ENCODE assay signal across 10 cellular contexts in the genomic region with DNA sequence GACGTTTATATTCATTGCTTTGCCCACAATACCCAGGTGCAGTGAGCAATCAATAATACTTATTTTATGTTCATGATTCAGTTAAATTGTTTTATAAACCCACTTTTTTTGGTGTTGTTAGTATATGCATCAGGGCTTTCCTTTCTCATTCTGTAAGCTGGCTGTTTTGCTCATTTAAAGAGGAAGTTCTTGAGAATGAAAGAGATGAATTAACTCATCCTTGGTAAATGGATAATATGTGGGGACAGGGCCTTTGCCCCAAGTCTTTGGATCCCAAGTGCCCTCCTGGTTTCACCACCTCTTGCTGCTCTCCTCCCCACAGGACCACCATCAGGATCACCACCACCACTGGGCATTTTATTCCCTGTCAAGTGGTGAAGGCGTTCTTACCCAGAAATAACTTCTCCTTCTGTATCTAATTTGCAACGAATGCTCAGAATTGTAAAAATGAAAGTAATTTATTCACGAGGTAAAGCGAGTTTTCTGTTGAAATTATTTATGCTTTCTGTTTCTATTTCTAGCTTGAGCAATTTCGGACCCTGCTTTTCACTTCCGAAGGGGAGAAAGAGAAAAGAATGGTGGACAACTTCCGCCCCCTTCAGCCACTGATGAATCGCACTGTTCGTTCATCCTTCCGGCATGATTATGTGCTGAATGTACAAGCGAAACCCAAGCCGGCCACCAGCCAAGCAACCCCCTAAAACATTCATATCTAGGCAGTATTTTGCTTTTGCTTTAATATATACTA. TPM values are rescaled to one million over a fixed set of nuclear protein-coding genes. Genes with fewer than 3 reads are reported as not detected.
DNase-seq lines count a peak whose midpoint lies in the region; ATAC-seq and TF ChIP-seq lines count a peak whose summit lies in the region.
"Had no signal": no experiment of that assay in that cellular context is flagged by ENCODE, and none has a peak within 500 bp of the region (broad histone marks: within the 10 kb centered on the region; RNA-seq: fewer than 3 reads in every experiment).

No MANE protein-coding gene starts in this region.

- H3K9me3 ChIP-seq in CD4-positive, alpha-beta T cell (ENCODE audit: control insufficient read depth, low read length) = no peaks in the 10 kb centered on the region
- H3K9me3 ChIP-seq in thyroid gland (no peaks in the 10 kb centered on the region), esophagus squamous epithelium (no peaks in the 10 kb centered on the region)

- intact Hi-C loops in CD4-positive, alpha-beta T cell (cut with DNase I, micrococcal nuclease) = no loop called here
- intact Hi-C loops in activated T-helper 1 cell treated with anti-CD3 and anti-CD28 coated beads, Interleukin-12 subunit alpha, Interleukin-12 subunit beta, Interleukin-2, Interleukin-4 antibody, amounts not matched to agents 30 ng/mL and 10 ng/mL and 1 ng/mL, durations not matched to agents 14 hours and 24 hours and 36 hours (cut with micrococcal nuclease) = loop anchor here (1.0 to 2.0 kb wide), 2 partner anchors 8 to 107 kb away; partner anchors contain the start of gene ZRSR2
- intact Hi-C loops in thyroid gland (cut with DNase I) (no loop called here), esophagus squamous epithelium (cut with DNase I) (no loop called here)

- no peak overlapping the region for H3K4me3 ChIP-seq in thyroid gland (replicated peaks in 1 of 3)
- H3K4me3 ChIP-seq in esophagus squamous epithelium = peak overlapping the region in 1 of 4 donors; percentile 14

- no peaks in the 10 kb centered on the region for H3K27me3 Mint-ChIP-seq in CD4-positive, alpha-beta T cell
- H3K27me3 Mint-ChIP-seq in activated T-helper 1 cell treated with anti-CD3 and anti-CD28 coated beads, Interleukin-12 subunit alpha, Interleukin-12 subunit beta, Interleukin-2, Interleukin-4 antibody, amounts not matched to agents 30 ng/mL and 10 ng/mL and 1 ng/mL, durations not matched to agents 14 hours and 24 hours and 36 hours (ENCODE audit: insufficient read depth) = no peaks in the 10 kb centered on the region

- no peak for TF ChIP-seq CTCF in CD4-positive, alpha-beta T cell (IDR thresholded peaks at IDR 0.05)
- TF ChIP-seq CTCF in thyroid gland (IDR thresholded peaks at IDR 0.05) (no peak), esophagus squamous epithelium (IDR thresholded peaks at IDR 0.05) (no peak)

- 80 to 86% methylated on average over 13 of the region's 13 CpGs for WGBS in thyroid gland, 2 donors
- WGBS in esophagus squamous epithelium, 2 donors = 59 to 63% methylated on average over 10 to 13 of the region's 13 CpGs

- H3K27ac Mint-ChIP-seq in CD4-positive, alpha-beta T cell = peak overlapping the region; percentile 90
- peak overlapping the region; percentile 95 for H3K27ac Mint-ChIP-seq in activated T-helper 1 cell treated with anti-CD3 and anti-CD28 coated beads, Interleukin-12 subunit alpha, Interleukin-12 subunit beta, Interleukin-2, Interleukin-4 antibody, amounts not matched to agents 30 ng/mL and 10 ng/mL and 1 ng/mL, durations not matched to agents 14 hours and 24 hours and 36 hours

- no peaks in the 10 kb centered on the region for H3K4me1 ChIP-seq in thyroid gland
- no peaks in the 10 kb centered on the region for H3K4me1 ChIP-seq in esophagus squamous epithelium

- TF ChIP-seq POLR2A in thyroid gland (IDR thresholded peaks at IDR 0.05) (no peak), esophagus squamous epithelium (IDR thresholded peaks at IDR 0.05) (no peak)

- POLR2A ChIA-PET in CD4-positive, alpha-beta T cell (lab: Charles Lee) = interaction anchor here (0.9 to 1.7 kb wide), 3 partner anchors 32 to 73 kb away, joined by 3 to 8 read pairs (median 7); partner anchors contain the start of genes AP1S2 and CA5B

- H3K27ac ChIP-seq in CD4-positive, alpha-beta T cell (ENCODE audit: low read depth, low read length) = no peak overlapping the region
- H3K27ac ChIP-seq in thyroid gland = no peak overlapping the region
- H3K27ac ChIP-seq in esophagus squamous epithelium = peak overlapping the region in 2 of 4 donors; percentile 17 to 22

- H3K4me1 Mint-ChIP-seq in CD4-positive, alpha-beta T cell (ENCODE audit: low read depth) = peaks cover 6% of the 10 kb centered on the region
- H3K4me1 Mint-ChIP-seq in activated T-helper 1 cell treated with anti-CD3 and anti-CD28 coated beads, Interleukin-12 subunit alpha, Interleukin-12 subunit beta, Interleukin-2, Interleukin-4 antibody, amounts not matched to agents 30 ng/mL and 10 ng/mL and 1 ng/mL, durations not matched to agents 14 hours and 24 hours and 36 hours (ENCODE audit: low read depth) = peaks cover 10% of the 10 kb centered on the region

- no peaks in the 10 kb centered on the region for H3K9me3 Mint-ChIP-seq in CD4-positive, alpha-beta T cell
- no peaks in the 10 kb centered on the region for H3K9me3 Mint-ChIP-seq in activated T-helper 1 cell treated with anti-CD3 and anti-CD28 coated beads, Interleukin-12 subunit alpha, Interleukin-12 subunit beta, Interleukin-2, Interleukin-4 antibody, amounts not matched to agents 30 ng/mL and 10 ng/mL and 1 ng/mL, durations not matched to agents 14 hours and 24 hours and 36 hours

- peaks cover 53% of the 10 kb centered on the region for H3K36me3 Mint-ChIP-seq in CD4-positive, alpha-beta T cell (ENCODE audit: low read depth)
- H3K36me3 Mint-ChIP-seq in activated T-helper 1 cell treated with anti-CD3 and anti-CD28 coated beads, Interleukin-12 subunit alpha, Interleukin-12 subunit beta, Interleukin-2, Interleukin-4 antibody, amounts not matched to agents 30 ng/mL and 10 ng/mL and 1 ng/mL, durations not matched to agents 14 hours and 24 hours and 36 hours (ENCODE audit: low read depth) = peaks cover 7% of the 10 kb centered on the region

- no peaks in the 10 kb centered on the region for H3K27me3 ChIP-seq in CD4-positive, alpha-beta T cell (ENCODE audit: control insufficient read depth, insufficient read depth, low read length)
- H3K27me3 ChIP-seq in thyroid gland (no peaks in the 10 kb centered on the region), esophagus squamous epithelium (no peaks in the 10 kb centered on the region)

- CTCF ChIA-PET in CD4-positive, alpha-beta T cell (lab: Charles Lee) = interaction anchor here (1.1 to 1.3 kb wide), 2 partner anchors 9 to 28 kb away, joined by 3 to 4 read pairs; partner anchors contain the start of gene ZRSR2

- no peak for ATAC-seq in CD4-positive, alpha-beta T cell (ENCODE audit: poor library complexity)
- ATAC-seq in GM19328 (IDR thresholded peaks at IDR 0.05; ENCODE audit: unreplicated experiment) (peak; percentile 71), HG03135 (IDR thresholded peaks at IDR 0.05; ENCODE audit: unreplicated experiment) (peak; percentile 84)

- peaks cover 3 to 6% of the 10 kb centered on the region in 2 donors for H3K36me3 ChIP-seq in thyroid gland
- peaks cover 0 to 66% (median 0%) of the 10 kb centered on the region in 3 donors for H3K36me3 ChIP-seq in esophagus squamous epithelium

- DNase-seq in CD4-positive, alpha-beta T cell = no peak
- DNase-seq in activated T-helper 1 cell treated with anti-CD3 and anti-CD28 coated beads, Interleukin-12 subunit alpha, Interleukin-12 subunit beta, Interleukin-2, Interleukin-4 antibody, amounts not matched to agents 30 ng/mL and 10 ng/mL and 1 ng/mL, durations not matched to agents 14 hours and 24 hours and 36 hours (ENCODE audit: low spot score) = no peak
- no peak for DNase-seq in iPS-NIHi11 (ENCODE audit: low spot score)
- DNase-seq in thyroid gland = no peak
- no peak for DNase-seq in iPS-NIHi7 (ENCODE audit: extremely low spot score)
- DNase-seq in esophagus squamous epithelium (lab: John Stamatoyannopoulos, UW) = no peak
- DNase-seq: DND-41, NCI-H2081 treated with DMSO at 0.1 percent for 48 hours had no signal

- H3K4me3 Mint-ChIP-seq in CD4-positive, alpha-beta T cell = peak overlapping the region; percentile 68
- peak overlapping the region; percentile 84 for H3K4me3 Mint-ChIP-seq in activated T-helper 1 cell treated with anti-CD3 and anti-CD28 coated beads, Interleukin-12 subunit alpha, Interleukin-12 subunit beta, Interleukin-2, Interleukin-4 antibody, amounts not matched to agents 30 ng/mL and 10 ng/mL and 1 ng/mL, durations not matched to agents 14 hours and 24 hours and 36 hours

RNA-seq across cellular contexts. Expression of gene ZRSR2, which starts 8.1 kb away (rescaled TPM):
- 10 to 100 TPM; 18.4 to 21.1 TPM for total RNA-seq in CD4-positive, alpha-beta T cell
- total RNA-seq in activated T-helper 1 cell treated with anti-CD3 and anti-CD28 coated beads, Interleukin-12 subunit alpha, Interleukin-12 subunit beta, Interleukin-2, Interleukin-4 antibody, amounts not matched to agents 30 ng/mL and 10 ng/mL and 1 ng/mL, durations not matched to agents 14 hours and 24 hours and 36 hours = 20.6 and 22.1 TPM in 2 replicates
- total RNA-seq in thyroid gland (100 to 1,000 TPM in 1 of 4 donors, 10 to 100 TPM in 1, 1 to 10 TPM in 2; 3.3 to 106 (median 13.2) TPM), esophagus squamous epithelium (1 to 10 TPM; 2.5 to 6.5 (median 5.1) TPM)

RNA-seq across cellular contexts. Expression of gene CA5B, which starts 44.1 kb away (rescaled TPM):
- 10 to 100 TPM; 60.8 to 64.5 TPM for total RNA-seq in CD4-positive, alpha-beta T cell
- 3.8 and 6.9 TPM in 2 replicates for total RNA-seq in activated T-helper 1 cell treated with anti-CD3 and anti-CD28 coated beads, Interleukin-12 subunit alpha, Interleukin-12 subunit beta, Interleukin-2, Interleukin-4 antibody, amounts not matched to agents 30 ng/mL and 10 ng/mL and 1 ng/mL, durations not matched to agents 14 hours and 24 hours and 36 hours
- total RNA-seq in thyroid gland (10 to 100 TPM in 3 of 4 donors, 1 to 10 TPM in 1; 9.9 to 31.6 (median 14.9) TPM), esophagus squamous epithelium (10 to 100 TPM in 1 of 4 donors, 1 to 10 TPM in 3; 3.7 to 12.6 (median 5.0) TPM)
